In genomic region chr11:73257342-73258103, GRCh38 we compare ENCODE assay signal across 10 cellular contexts. TPM values are rescaled to one million over a fixed set of nuclear protein-coding genes. Genes with fewer than 3 reads are reported as not detected.
DNase-seq lines count a peak whose midpoint lies in the region; ATAC-seq, FAIRE-seq and TF ChIP-seq lines count a peak whose summit lies in the region.
"Had no signal": no experiment of that assay in that cellular context is flagged by ENCODE, and none has a peak within 500 bp of the region (broad histone marks: within the 10 kb centered on the region; RNA-seq: fewer than 3 reads in every experiment).

No MANE protein-coding gene starts in this region.

- TF ChIP-seq CTCF in breast epithelium (IDR thresholded peaks at IDR 0.05) (no peak), testis (IDR thresholded peaks at IDR 0.05) (no peak)

- no peaks in the 10 kb centered on the region for H3K9me3 ChIP-seq in breast epithelium
- H3K9me3 ChIP-seq in testis, result no peaks in the 10 kb centered on the region
- H3K9me3 ChIP-seq: esophagus muscularis mucosa had no signal

- whole genome bisulfite sequencing in testis, 2 donors, result 59 to 63% methylated on average over 5 to 6 of the region's 6 CpGs

- peak; percentile 80 for DNase-seq in HTR-8/SVneo (ENCODE audit: insufficient read length, low spot score)
- DNase-seq in breast epithelium (ENCODE audit: low spot score in 2 of 2), result peak; percentile 51 to 52
- DNase-seq in kidney tubule cell (ENCODE audit: low spot score), result peak; percentile 99
- DNase-seq in testis, result peak; percentile 44
- no peak for DNase-seq in NCI-H82 treated with DMSO at 0.1 percent for 48 hours (lab: John Stamatoyannopoulos, UW; ENCODE audit: unreplicated experiment)
- DNase-seq in GDM1 (lab: John Stamatoyannopoulos, UW), result no peak

- ATAC-seq in GM19351 (IDR thresholded peaks at IDR 0.05; ENCODE audit: unreplicated experiment) (no peak), HG03457 (IDR thresholded peaks at IDR 0.05; ENCODE audit: unreplicated experiment) (no peak)

- H3K4me3 ChIP-seq in breast epithelium (no peak overlapping the region), testis (no peak overlapping the region)
- H3K4me3 ChIP-seq: esophagus muscularis mucosa had no signal

- H3K27me3 ChIP-seq in breast epithelium (no peaks in the 10 kb centered on the region), testis (no peaks in the 10 kb centered on the region)
- H3K27me3 ChIP-seq: esophagus muscularis mucosa had no signal

- peak overlapping the region; percentile 65 to 90 for H3K27ac ChIP-seq in breast epithelium
- no peak overlapping the region for H3K27ac ChIP-seq in testis
- H3K27ac ChIP-seq: VCaP had no signal

- H3K4me1 ChIP-seq in breast epithelium, result no peaks in the 10 kb centered on the region
- H3K4me1 ChIP-seq in testis, result no peaks in the 10 kb centered on the region

- TF ChIP-seq POLR2A in breast epithelium (IDR thresholded peaks at IDR 0.05) (no peak), testis (IDR thresholded peaks at IDR 0.05) (no peak)

- FAIRE-seq in HTR-8/SVneo (lab: Jason Lieb, UNC), result no peak

- H3K36me3 ChIP-seq in breast epithelium (no peaks in the 10 kb centered on the region), testis (ENCODE audit: low read depth, missing control alignments) (no peaks in the 10 kb centered on the region)
- H3K36me3 ChIP-seq: esophagus muscularis mucosa had no signal

- intact Hi-C loops in breast epithelium (cut with DNase I; ENCODE audit: low total_unique reads) (no loop called here), testis (cut with DNase I; ENCODE audit: low total_unique reads) (no loop called here)

RNA-seq across cellular contexts. Expression of gene P2RY6, which starts 14.6 kb away (rescaled TPM):
- 1 to 10 TPM; 1.6 to 3.4 (median 1.9) TPM for total RNA-seq in breast epithelium
- under 1 TPM; 0.25 to 0.47 TPM for total RNA-seq in testis
- polyA plus RNA-seq in testis (ENCODE audit: insufficient read depth, low read depth, low replicate concordance), result 2.7 TPM

RNA-seq across cellular contexts. Expression of gene P2RY2, which starts 39.4 kb away (rescaled TPM):
- total RNA-seq in breast epithelium (1 to 10 TPM in 2 of 3 donors, under 1 TPM in 1; 0.32 to 7.6 (median 5.2) TPM), testis (1 to 10 TPM; 2.0 to 3.6 TPM)
- 0.94 TPM for polyA plus RNA-seq in testis (ENCODE audit: insufficient read depth, low read depth, low replicate concordance)

RNA-seq across cellular contexts. Expression of gene ARHGEF17, which starts 50.6 kb away (rescaled TPM):
- total RNA-seq in breast epithelium, result 10 to 100 TPM; 28.8 to 54.7 (median 38.2) TPM
- total RNA-seq in testis, result 10 to 100 TPM; 50.1 to 58.5 TPM
- 29.4 TPM for polyA plus RNA-seq in testis (ENCODE audit: insufficient read depth, low read depth, low replicate concordance)

Comparison
In these comparisons a context has a peak if more than half of its experiments do, and no peak if none do; other contexts are left out.
1. DNase-seq: peak in HTR-8/SVneo (single experiment), breast epithelium (2 of 2), kidney tubule cell (single experiment) and testis (single experiment); none in NCI-H82 treated with DMSO at 0.1 percent for 48 hours (single experiment) and GDM1 (single experiment).
2. H3K27ac ChIP-seq: peak in breast epithelium (2 of 2); none in testis (0 of 2).